Comparison of ENCODE assay signal across 15 cellular contexts in the genomic region with DNA sequence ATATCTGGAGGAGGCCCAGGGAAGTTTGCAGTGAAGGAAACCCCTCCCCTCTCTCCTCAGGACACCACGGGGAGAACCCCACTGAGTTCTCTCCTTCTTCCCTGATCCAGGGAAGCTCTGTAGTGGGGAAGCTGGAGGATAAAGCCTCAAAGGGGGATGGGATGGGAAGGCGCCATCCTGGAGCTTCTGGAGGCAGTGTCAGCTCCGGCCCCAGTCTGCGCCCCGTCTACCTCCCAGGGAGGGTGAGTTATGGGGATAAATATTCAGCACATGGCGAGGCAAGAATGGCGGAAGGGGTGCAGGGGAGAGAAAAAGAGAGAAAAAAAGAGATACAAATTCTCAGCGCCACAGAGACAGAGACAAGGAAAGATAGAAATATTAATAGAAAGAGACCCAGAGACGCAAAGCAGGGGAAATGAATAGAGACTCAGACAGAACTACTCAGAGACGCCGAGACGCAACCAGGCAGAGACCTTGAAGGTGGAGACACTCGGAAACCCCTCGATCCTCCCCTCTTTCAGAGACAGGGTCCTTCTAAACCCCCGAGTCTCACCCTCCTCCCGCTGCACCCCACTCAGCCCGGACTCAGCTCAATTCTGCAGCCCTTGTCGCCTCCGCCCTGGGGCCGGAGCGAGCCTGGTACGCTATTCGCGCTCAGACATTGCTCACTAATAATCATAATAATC. TPM values are rescaled to one million over a fixed set of nuclear protein-coding genes. Genes with fewer than 3 reads are reported as not detected.
A peak's percentile ranks its signal among the peaks of the same experiment; 100 is the strongest.
DNase-seq lines count a peak whose midpoint lies in the region; ATAC-seq and TF ChIP-seq lines count a peak whose summit lies in the region.
"Had no signal": no experiment of that assay in that cellular context is flagged by ENCODE, and none has a peak within 500 bp of the region (broad histone marks: within the 10 kb centered on the region; RNA-seq: fewer than 3 reads in every experiment).

No MANE protein-coding gene starts in this region.

- WGBS in suprapubic skin: 32% methylated on average over 24 of the region's 24 CpGs

- POLR2A ChIA-PET in activated CD4-positive, alpha-beta memory T cell treated with anti-CD3 and anti-CD28 coated beads, Interleukin-2, amount 10 ng/mL, durations not matched to agents 7 days and 5 days (lab: Charles Lee): no interaction called here

- no peak overlapping the region for H3K27ac ChIP-seq in suprapubic skin
- H3K27ac ChIP-seq: adrenal gland, HL-60, SJCRH30 had no signal

- peaks cover 16% of the 10 kb centered on the region for H3K27me3 ChIP-seq in suprapubic skin
- H3K27me3 ChIP-seq: adrenal gland, SJCRH30 had no signal

- peaks cover 4% of the 10 kb centered on the region for H3K4me1 Mint-ChIP-seq in activated naive CD4-positive, alpha-beta T cell treated with anti-CD3 and anti-CD28 coated beads for 36 hours (ENCODE audit: low read depth)
- H3K4me1 Mint-ChIP-seq in activated CD4-positive, alpha-beta memory T cell treated with anti-CD3 and anti-CD28 coated beads, Interleukin-2, amount 10 ng/mL, durations not matched to agents 7 days and 5 days: peaks cover 15% of the 10 kb centered on the region

- H3K4me3 Mint-ChIP-seq in activated naive CD4-positive, alpha-beta T cell treated with anti-CD3 and anti-CD28 coated beads for 36 hours: peak overlapping the region; percentile 52
- peak overlapping the region; percentile 36 for H3K4me3 Mint-ChIP-seq in activated CD4-positive, alpha-beta memory T cell treated with anti-CD3 and anti-CD28 coated beads, Interleukin-2, amount 10 ng/mL, durations not matched to agents 7 days and 5 days
- H3K4me3 Mint-ChIP-seq: stimulated activated effector memory CD8-positive, alpha-beta T cell treated with anti-CD3 and anti-CD28 coated beads, Interleukin-12 subunit alpha, Interleukin-12 subunit beta, amount 100 ng/mL, for 72 hours had no signal

- H3K36me3 ChIP-seq in suprapubic skin: no peaks in the 10 kb centered on the region
- H3K36me3 ChIP-seq: adrenal gland, SJCRH30 had no signal

- TF ChIP-seq EP300 in suprapubic skin (IDR thresholded peaks at IDR 0.05): no peak

- H3K36me3 Mint-ChIP-seq in activated naive CD4-positive, alpha-beta T cell treated with anti-CD3 and anti-CD28 coated beads for 36 hours (ENCODE audit: low read depth): no peaks in the 10 kb centered on the region
- H3K36me3 Mint-ChIP-seq in activated CD4-positive, alpha-beta memory T cell treated with anti-CD3 and anti-CD28 coated beads, Interleukin-2, amount 10 ng/mL, durations not matched to agents 7 days and 5 days (ENCODE audit: low read depth): no peaks in the 10 kb centered on the region
- H3K36me3 Mint-ChIP-seq: stimulated activated effector memory CD8-positive, alpha-beta T cell treated with anti-CD3 and anti-CD28 coated beads, Interleukin-12 subunit alpha, Interleukin-12 subunit beta, amount 100 ng/mL, for 72 hours had no signal

- no peaks in the 10 kb centered on the region for H3K9me3 Mint-ChIP-seq in activated naive CD4-positive, alpha-beta T cell treated with anti-CD3 and anti-CD28 coated beads for 36 hours
- no peaks in the 10 kb centered on the region for H3K9me3 Mint-ChIP-seq in activated CD4-positive, alpha-beta memory T cell treated with anti-CD3 and anti-CD28 coated beads, Interleukin-2, amount 10 ng/mL, durations not matched to agents 7 days and 5 days
- H3K9me3 Mint-ChIP-seq: stimulated activated effector memory CD8-positive, alpha-beta T cell treated with anti-CD3 and anti-CD28 coated beads, Interleukin-12 subunit alpha, Interleukin-12 subunit beta, amount 100 ng/mL, for 72 hours had no signal

- TF ChIP-seq POLR2A in suprapubic skin (IDR thresholded peaks at IDR 0.05): no peak

- H3K4me1 ChIP-seq in suprapubic skin: peaks cover 33% of the 10 kb centered on the region
- H3K4me1 ChIP-seq: SJCRH30 had no signal

- no peak for ATAC-seq in sciatic nerve
- ATAC-seq in GM21529 (IDR thresholded peaks at IDR 0.05; ENCODE audit: unreplicated experiment): no peak
- ATAC-seq: stimulated activated effector memory CD8-positive, alpha-beta T cell treated with anti-CD3 and anti-CD28 coated beads, Interleukin-12 subunit alpha, Interleukin-12 subunit beta, amount 100 ng/mL, for 72 hours had no signal

- H3K9me3 ChIP-seq in iPS-18c (ENCODE audit: control insufficient read depth, insufficient read depth, low read length) (no peaks in the 10 kb centered on the region), suprapubic skin (no peaks in the 10 kb centered on the region)
- H3K9me3 ChIP-seq: adrenal gland, SJCRH30 had no signal

- intact Hi-C loops in activated naive CD4-positive, alpha-beta T cell treated with anti-CD3 and anti-CD28 coated beads for 36 hours (cut with micrococcal nuclease): loop anchor here (5.0 to 10.0 kb wide), 3 partner anchors 290 to 778 kb away; a partner anchor contains a TSS
- intact Hi-C loops in sciatic nerve (cut with DNase I): no loop called here

- H3K27me3 Mint-ChIP-seq in activated naive CD4-positive, alpha-beta T cell treated with anti-CD3 and anti-CD28 coated beads for 36 hours (ENCODE audit: low read depth): peaks cover 9% of the 10 kb centered on the region
- peaks cover 27% of the 10 kb centered on the region for H3K27me3 Mint-ChIP-seq in activated CD4-positive, alpha-beta memory T cell treated with anti-CD3 and anti-CD28 coated beads, Interleukin-2, amount 10 ng/mL, durations not matched to agents 7 days and 5 days

- CTCF ChIA-PET in activated naive CD4-positive, alpha-beta T cell treated with anti-CD3 and anti-CD28 coated beads for 36 hours (lab: Charles Lee): interaction anchor here (0.6 kb wide), 1 partner anchor 78 kb away, joined by 3 read pairs; no protein-coding TSS in a partner anchor
- CTCF ChIA-PET in activated CD4-positive, alpha-beta memory T cell treated with anti-CD3 and anti-CD28 coated beads, Interleukin-2, amount 10 ng/mL, durations not matched to agents 7 days and 5 days (lab: Charles Lee): interaction anchor here (0.9 to 1.0 kb wide), 2 partner anchors 88 to 544 kb away, joined by 3 read pairs; no protein-coding TSS in a partner anchor

- TF ChIP-seq CTCF in suprapubic skin (IDR thresholded peaks at IDR 0.05): no peak

- H3K27ac Mint-ChIP-seq in activated naive CD4-positive, alpha-beta T cell treated with anti-CD3 and anti-CD28 coated beads for 36 hours: no peak overlapping the region
- no peak overlapping the region for H3K27ac Mint-ChIP-seq in activated CD4-positive, alpha-beta memory T cell treated with anti-CD3 and anti-CD28 coated beads, Interleukin-2, amount 10 ng/mL, durations not matched to agents 7 days and 5 days
- H3K27ac Mint-ChIP-seq: stimulated activated effector memory CD8-positive, alpha-beta T cell treated with anti-CD3 and anti-CD28 coated beads, Interleukin-12 subunit alpha, Interleukin-12 subunit beta, amount 100 ng/mL, for 72 hours had no signal

- no peak for DNase-seq in activated naive CD4-positive, alpha-beta T cell treated with anti-CD3 and anti-CD28 coated beads for 36 hours
- DNase-seq in activated naive CD4-positive, alpha-beta T cell (lab: John Stamatoyannopoulos, UW): no peak
- DNase-seq in activated CD4-positive, alpha-beta memory T cell treated with anti-CD3 and anti-CD28 coated beads, Interleukin-2, amount 10 ng/mL, durations not matched to agents 7 days and 5 days: no peak
- DNase-seq in suprapubic skin (ENCODE audit: low spot score in 2 of 2) (no peak), sciatic nerve (ENCODE audit: low spot score) (no peak), DMS 273 treated with DMSO at 0.1 percent for 48 hours (lab: John Stamatoyannopoulos, UW) (no peak)
- DNase-seq: activated CD4-positive, alpha-beta T cell treated with anti-CD3 and anti-CD28 coated beads, Interleukin-2, amount 50 U/mL, for 1 hour; DND-41; NCI-H1105; SJCRH30 had no signal

- peak overlapping the region; percentile 52 for H3K4me3 ChIP-seq in iPS-18c (ENCODE audit: insufficient read depth, low read depth, low read length)
- peak overlapping the region; percentile 63 for H3K4me3 ChIP-seq in suprapubic skin
- H3K4me3 ChIP-seq: SJCRH30 had no signal

RNA-seq across cellular contexts. Expression of a gene that starts 23.6 kb away (rescaled TPM):
- total RNA-seq in activated naive CD4-positive, alpha-beta T cell treated with anti-CD3 and anti-CD28 coated beads for 36 hours: 1 to 10 TPM in 1 of 2 experiments, under 1 TPM in 1; 0.12 to 1.0 TPM
- total RNA-seq in activated CD4-positive, alpha-beta memory T cell treated with anti-CD3 and anti-CD28 coated beads, Interleukin-2, amount 10 ng/mL, durations not matched to agents 7 days and 5 days: 10 to 100 TPM in 1 of 2 experiments, 1 to 10 TPM in 1; 9.7 to 10.5 TPM
- total RNA-seq in suprapubic skin (100 to 1,000 TPM in 2 of 4 donors, 10 to 100 TPM in 2; 51.5 to 114 (median 101) TPM), sciatic nerve (6.9 TPM)
